ENCODE assay signal across 8 cellular contexts in genomic region chr10:72364239-72364777, GRCh38. TPM values are rescaled to one million over a fixed set of nuclear protein-coding genes. Genes with fewer than 3 reads are reported as not detected.
DNase-seq lines count a peak whose midpoint lies in the region; ATAC-seq and TF ChIP-seq lines count a peak whose summit lies in the region.

No MANE protein-coding gene starts in this region.

- H3K27me3 ChIP-seq in BLaER1 treated with 17β-estradiol and CSF1 and Interleukin-3, amounts not matched to agents 10 nM and 100 nM: no peaks in the 10 kb centered on the region
- no peaks in the 10 kb centered on the region for H3K27me3 ChIP-seq in lung (ENCODE audit: control insufficient read depth, insufficient read depth)

- peak overlapping the region; percentile 55 to 81 (median 73) for H3K4me2 ChIP-seq in BLaER1 treated with 17β-estradiol and CSF1 and Interleukin-3, amounts not matched to agents 10 nM and 100 nM

- H3K4me1 ChIP-seq in BLaER1 treated with 17β-estradiol and CSF1 and Interleukin-3, amounts not matched to agents 10 nM and 100 nM: peaks cover 7 to 22% (median 12%) of the 10 kb centered on the region in 10 experiments; a peak in 19 of 20 replicates
- H3K4me1 ChIP-seq in lung (ENCODE audit: control insufficient read depth in 2 of 2, insufficient read depth in 2 of 2, low read length in 2 of 2): no peaks in the 10 kb centered on the region

- no peaks in the 10 kb centered on the region for H3K9me3 ChIP-seq in BLaER1 treated with 17β-estradiol and CSF1 and Interleukin-3, amounts not matched to agents 10 nM and 100 nM (replicated peaks in 1 of 11)
- no peaks in the 10 kb centered on the region for H3K9me3 ChIP-seq in lung (ENCODE audit: control insufficient read depth in 2 of 2, insufficient read depth in 1 of 2, low read length in 1 of 2)

- H3K4me3 ChIP-seq in BLaER1 treated with 17β-estradiol and CSF1 and Interleukin-3, amounts not matched to agents 10 nM and 100 nM: peak overlapping the region in 1 of 10 experiments; percentile 37; a peak in 3 of 20 replicates
- H3K4me3 ChIP-seq in lung: no peak overlapping the region

- H3K27ac ChIP-seq in BLaER1 treated with 17β-estradiol and CSF1 and Interleukin-3, amounts not matched to agents 10 nM and 100 nM: peak overlapping the region in 10 of 11 experiments; percentile 20 to 70 (median 62); a peak in 19 of 22 replicates
- H3K27ac ChIP-seq in lung (ENCODE audit: low read depth in 1 of 2, low read length in 1 of 2): peak overlapping the region in 1 of 2 donors; percentile 68

- peak; percentile 48 for TF ChIP-seq POLR2A in GM19099 (IDR thresholded peaks at IDR 0.05; ENCODE audit: extremely low read depth, insufficient read length, low read depth)

- peak overlapping the region; percentile 17 to 74 (median 61); a peak in 18 of 22 replicates for H3K9ac ChIP-seq in BLaER1 treated with 17β-estradiol and CSF1 and Interleukin-3, amounts not matched to agents 10 nM and 100 nM

- peak; percentile 95 for ATAC-seq in lung (ENCODE audit: insufficient read depth, low FRiP score)

- DNase-seq in HK-2 (ENCODE audit: unreplicated experiment) (peak; percentile 93), NCI-H774 (lab: John Stamatoyannopoulos, UW) (peak; percentile 77), dermis microvascular lymphatic vessel endothelial cell (ENCODE audit: low read depth in 2 of 2) (peak; percentile 55 to 88), lung (ENCODE audit: low spot score) (peak; percentile 90)
- peak; percentile 68 to 82 for DNase-seq in activated CD4-positive, alpha-beta T cell treated with anti-CD3 and anti-CD28 coated beads, Interleukin-2, amount 50 U/mL, for 24 hours (ENCODE audit: low read depth in 1 of 2, low spot score in 1 of 2)
- peak; percentile 58 to 78 (median 71) for DNase-seq in stimulated activated CD4-positive, alpha-beta T cell treated with anti-CD3 and anti-CD28 coated beads, TNF-alpha, amount 100 ng/mL, for 4 hours (ENCODE audit: low read depth in 3 of 3)

- H4K20me1 ChIP-seq in BLaER1 treated with 17β-estradiol and CSF1 and Interleukin-3, amounts not matched to agents 10 nM and 100 nM: no peaks in the 10 kb centered on the region

- peak; percentile 96 for TF ChIP-seq CTCF in lung (IDR thresholded peaks at IDR 0.05; ENCODE audit: control extremely low read depth, extremely low read depth)

- WGBS in lung, 2 donors: 3 to 10% methylated on average over 12 of the region's 12 CpGs

- peaks cover 12 to 43% (median 27%) of the 10 kb centered on the region in 11 experiments; a peak in 20 of 22 replicates for H3K36me3 ChIP-seq in BLaER1 treated with 17β-estradiol and CSF1 and Interleukin-3, amounts not matched to agents 10 nM and 100 nM
- peaks cover 8 to 16% of the 10 kb centered on the region in 2 donors for H3K36me3 ChIP-seq in lung (ENCODE audit: control insufficient read depth in 2 of 2, insufficient read depth in 2 of 2, low read length in 2 of 2)

RNA-seq across cellular contexts. Expression of gene DNAJB12, which starts 9.6 kb away (rescaled TPM):
- 16.8 and 26.0 TPM in 2 replicates for total RNA-seq in dermis microvascular lymphatic vessel endothelial cell
- total RNA-seq in lung: 10 to 100 TPM; 34.0 to 38.7 TPM
- 10 to 100 TPM; 30.0 to 30.2 TPM for polyA plus RNA-seq in lung
